20 cellular contexts compared by ENCODE assay signal in the genomic region with DNA sequence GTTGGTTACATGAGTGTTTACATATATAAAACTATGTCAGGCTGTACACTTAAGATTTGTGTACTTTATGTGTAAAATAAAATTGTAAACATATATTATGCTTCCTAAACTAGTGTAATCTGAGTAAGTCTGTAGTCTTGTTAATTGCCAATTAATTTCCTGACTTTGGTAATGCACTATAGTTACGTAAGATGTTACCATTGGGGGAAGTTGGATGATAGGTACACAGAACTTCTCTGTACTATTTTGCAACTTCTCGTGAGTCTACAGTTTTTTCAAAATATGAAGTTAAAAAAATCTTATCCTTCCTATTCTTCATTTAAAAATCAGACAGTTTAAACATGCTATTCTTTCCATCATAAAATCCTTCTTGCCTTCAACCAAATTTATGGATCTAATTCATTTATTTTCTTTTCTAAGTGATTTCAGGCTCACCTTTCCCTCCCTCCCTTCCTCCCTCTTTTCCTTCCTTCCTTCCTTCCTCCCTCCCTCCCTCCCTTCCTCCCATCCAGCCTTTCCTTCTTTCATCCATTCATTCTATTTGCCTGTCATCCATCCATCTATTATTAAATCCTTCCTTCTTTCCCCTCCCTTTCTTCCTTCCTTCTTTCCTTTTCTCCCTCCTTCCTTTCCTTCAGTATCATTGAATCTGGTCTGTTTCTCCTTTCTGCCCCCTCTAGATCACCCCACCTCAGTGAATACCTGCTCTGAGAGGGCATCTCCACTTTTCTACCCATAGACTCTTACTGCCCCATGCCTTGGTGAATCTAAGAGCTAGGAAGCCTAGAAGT. TPM values are rescaled to one million over a fixed set of nuclear protein-coding genes. Genes with fewer than 3 reads are reported as not detected.
DNase-seq lines count a peak whose midpoint lies in the region; ATAC-seq and TF ChIP-seq lines count a peak whose summit lies in the region.
"Had no signal": no experiment of that assay in that cellular context is flagged by ENCODE, and none has a peak within 500 bp of the region (broad histone marks: within the 10 kb centered on the region; RNA-seq: fewer than 3 reads in every experiment).

No MANE protein-coding gene starts in this region.

- CTCF ChIA-PET in HEK293 (lab: Yijun Ruan, JAX), result interaction anchor here (0.6 to 0.7 kb wide), 2 partner anchors 9 to 222 kb away, joined by 3 to 4 read pairs; no protein-coding TSS in a partner anchor

- no peak overlapping the region for H3K4me3 Mint-ChIP-seq in activated T-helper 17 cell treated with anti-CD3 and anti-CD28 coated beads, Interleukin-2, amount 50 U/mL, for 72 hours
- H3K4me3 Mint-ChIP-seq: CD4-positive, alpha-beta memory T cell; T-helper 17 cell had no signal

- ATAC-seq in activated T-helper 17 cell treated with anti-CD3 and anti-CD28 coated beads, Interleukin-2, amount 50 U/mL, for 72 hours (replicated peaks), result no peak
- no peak for ATAC-seq in psoas muscle
- no peak for ATAC-seq in stimulated activated naive CD8-positive, alpha-beta T cell treated with anti-CD3 and anti-CD28 coated beads, Interleukin-15, Interleukin-2, amounts not matched to agents 100 U/mL and 50 U/mL, for 24 hours
- ATAC-seq: Panc1, T-helper 17 cell had no signal

- H3K4me3 ChIP-seq in HEK293 (ENCODE audit: low read depth, low read length) (no peak overlapping the region), psoas muscle (no peak overlapping the region), SJCRH30 (no peak overlapping the region)
- H3K4me3 ChIP-seq: HAP-1 had no signal

- 82 to 86% (median 84%) methylated on average over 2 of the region's 2 CpGs for WGBS in psoas muscle, 3 donors

- H3K9me3 ChIP-seq in HEK293 (ENCODE audit: control insufficient read depth, insufficient read depth, low read depth, low read length) (no peaks in the 10 kb centered on the region), psoas muscle (no peaks in the 10 kb centered on the region), SJCRH30 (replicated peaks) (no peaks in the 10 kb centered on the region)
- H3K9me3 ChIP-seq: HAP-1, SK-N-SH had no signal

- no peaks in the 10 kb centered on the region for H3K9me3 Mint-ChIP-seq in activated T-helper 17 cell treated with anti-CD3 and anti-CD28 coated beads, Interleukin-2, amount 50 U/mL, for 72 hours
- H3K9me3 Mint-ChIP-seq: CD4-positive, alpha-beta memory T cell had no signal

- no peaks in the 10 kb centered on the region for H3K27me3 Mint-ChIP-seq in activated T-helper 17 cell treated with anti-CD3 and anti-CD28 coated beads, Interleukin-2, amount 50 U/mL, for 72 hours

- H3K4me1 ChIP-seq in HEK293 (ENCODE audit: control insufficient read depth, insufficient read depth, low read length) (no peaks in the 10 kb centered on the region), psoas muscle (peaks cover 16% of the 10 kb centered on the region), SJCRH30 (no peaks in the 10 kb centered on the region)
- H3K4me1 ChIP-seq: HAP-1 had no signal

- intact Hi-C loops in psoas muscle (cut with DNase I), result loop anchor here in 1 of 2 donors (5.0 kb wide), 1 partner anchor 147 kb away; no protein-coding TSS in a partner anchor

- H3K27me3 ChIP-seq in psoas muscle (ENCODE audit: insufficient read depth in 3 of 3, low read length in 2 of 3) (no peaks in the 10 kb centered on the region), SJCRH30 (no peaks in the 10 kb centered on the region)

- peak; percentile 26 to 92 for DNase-seq in NOMO-1 (lab: John Stamatoyannopoulos, UW; ENCODE audit: unreplicated experiment in 2 of 2)
- DNase-seq in psoas muscle, result no peak
- no peak for DNase-seq in NCI-H1417 treated with DMSO at 0.1 percent for 48 hours (lab: John Stamatoyannopoulos, UW)
- DNase-seq in SJCRH30, result no peak
- no peak for DNase-seq in stimulated activated naive CD8-positive, alpha-beta T cell treated with anti-CD3 and anti-CD28 coated beads, Interleukin-15, Interleukin-2, amounts not matched to agents 100 U/mL and 50 U/mL, for 24 hours
- DNase-seq: ACHN; Calu3; CD4-positive, alpha-beta memory T cell; DMS79; KG1; NCI-H187 treated with DMSO at 0.1 percent for 48 hours; NCI-H446; NCI-H69; NK-92 treated with Interleukin-12 subunit alpha and Interleukin-12 subunit beta, amount 100 ng/mL, for 24 hours; SK-N-SH; T-helper 17 cell had no signal

- peak overlapping the region; percentile 12 for H3K27ac Mint-ChIP-seq in activated T-helper 17 cell treated with anti-CD3 and anti-CD28 coated beads, Interleukin-2, amount 50 U/mL, for 72 hours
- H3K27ac Mint-ChIP-seq: T-helper 17 cell had no signal

- H3K27ac ChIP-seq in HEK293 (ENCODE audit: extremely low read depth, low read depth, low read length) (no peak overlapping the region), psoas muscle (peak overlapping the region; percentile 63), SJCRH30 (no peak overlapping the region)

- TF ChIP-seq CTCF in HEK293 (tag by site-specific recombination; IDR thresholded peaks at IDR 0.05) (no peak), psoas muscle (IDR thresholded peaks at IDR 0.05) (no peak)

- H3K36me3 Mint-ChIP-seq in activated T-helper 17 cell treated with anti-CD3 and anti-CD28 coated beads, Interleukin-2, amount 50 U/mL, for 72 hours (ENCODE audit: low read depth), result no peaks in the 10 kb centered on the region
- H3K36me3 Mint-ChIP-seq: CD4-positive, alpha-beta memory T cell had no signal

- H3K36me3 ChIP-seq in HEK293 (ENCODE audit: control insufficient read depth in 2 of 2, insufficient read depth in 1 of 2, low read length in 2 of 2), result no peaks in the 10 kb centered on the region
- H3K36me3 ChIP-seq in psoas muscle (ENCODE audit: insufficient read depth in 1 of 2, low read depth in 1 of 2), result no peaks in the 10 kb centered on the region
- no peaks in the 10 kb centered on the region for H3K36me3 ChIP-seq in SJCRH30
- H3K36me3 ChIP-seq: HAP-1 had no signal

- POLR2A ChIA-PET in HEK293 (lab: Yijun Ruan, JAX), result no interaction called here

- H3K4me1 Mint-ChIP-seq in activated T-helper 17 cell treated with anti-CD3 and anti-CD28 coated beads, Interleukin-2, amount 50 U/mL, for 72 hours, result no peaks in the 10 kb centered on the region
- H3K4me1 Mint-ChIP-seq: CD4-positive, alpha-beta memory T cell had no signal

TF ChIP-seq in HEK293, 187 proteins besides CTCF, POLR2A, EP300 and RAD21:
- TF ChIP-seq ZNF146 (tag by site-specific recombination; IDR thresholded peaks at IDR 0.05) (no peak), ZNF26 (tag by site-specific recombination; IDR thresholded peaks at IDR 0.05) (no peak), ZNF843 (tag by site-specific recombination; IDR thresholded peaks at IDR 0.05) (no peak), ZNF37A (tag by site-specific recombination; IDR thresholded peaks at IDR 0.05) (no peak), PRDM1 (tag by site-specific recombination; IDR thresholded peaks at IDR 0.05) (peak; percentile 62; the same call in 1 of the 2 replicates), ZFP41 (tag by site-specific recombination; IDR thresholded peaks at IDR 0.05; ENCODE audit: borderline replicate concordance) (no peak), ZNF366 (tag by site-specific recombination; conservative IDR thresholded peaks at IDR 0.05) (peak; percentile 86), RBAK (tag by site-specific recombination; IDR thresholded peaks at IDR 0.05) (no peak), ZNF677 (tag by site-specific recombination; IDR thresholded peaks at IDR 0.05) (no peak), ZBTB21 (tag by site-specific recombination; IDR thresholded peaks at IDR 0.05) (no peak), ZSCAN23 (tag by site-specific recombination; IDR thresholded peaks at IDR 0.05) (no peak), ZNF169 (tag by site-specific recombination; IDR thresholded peaks at IDR 0.05) (no peak), ZFP37 (tag by site-specific recombination; IDR thresholded peaks at IDR 0.05) (no peak), ZNF157 (tag by site-specific recombination; IDR thresholded peaks at IDR 0.05) (no peak)
- TF ChIP-seq, protein P1, sequence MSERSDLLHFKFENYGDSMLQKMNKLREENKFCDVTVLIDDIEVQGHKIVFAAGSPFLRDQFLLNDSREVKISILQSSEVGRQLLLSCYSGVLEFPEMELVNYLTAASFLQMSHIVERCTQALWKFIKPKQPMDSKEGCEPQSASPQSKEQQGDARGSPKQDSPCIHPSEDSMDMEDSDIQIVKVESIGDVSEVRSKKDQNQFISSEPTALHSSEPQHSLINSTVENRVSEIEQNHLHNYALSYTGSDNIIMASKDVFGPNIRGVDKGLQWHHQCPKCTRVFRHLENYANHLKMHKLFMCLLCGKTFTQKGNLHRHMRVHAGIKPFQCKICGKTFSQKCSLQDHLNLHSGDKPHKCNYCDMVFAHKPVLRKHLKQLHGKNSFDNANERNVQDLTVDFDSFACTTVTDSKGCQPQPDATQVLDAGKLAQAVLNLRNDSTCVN (tag by site-specific recombination; optimal IDR thresholded peaks at IDR 0.05), result no peak

RNA-seq across cellular contexts. Expression of gene ASCC2, which starts 22.1 kb away (rescaled TPM):
- 10 to 100 TPM; 62.0 to 79.4 TPM for total RNA-seq in activated T-helper 17 cell treated with anti-CD3 and anti-CD28 coated beads, Interleukin-2, amount 50 U/mL, for 72 hours
- total RNA-seq in psoas muscle, result 10 to 100 TPM; 47.1 to 58.6 (median 54.6) TPM
- polyA plus RNA-seq in psoas muscle, result 10 to 100 TPM; 45.7 to 46.7 (median 45.7) TPM
- 19.5 and 22.1 TPM in 2 replicates for total RNA-seq in SJCRH30 (2014; rRNA removed; shearing (Covaris generic))

RNA-seq across cellular contexts. Expression of gene MTMR3, which starts 22.8 kb away (rescaled TPM):
- total RNA-seq in activated T-helper 17 cell treated with anti-CD3 and anti-CD28 coated beads, Interleukin-2, amount 50 U/mL, for 72 hours, result 10 to 100 TPM; 24.7 to 34.7 TPM
- 10 to 100 TPM; 31.8 to 37.9 (median 33.8) TPM for total RNA-seq in psoas muscle
- polyA plus RNA-seq in psoas muscle, result 10 to 100 TPM in 2 of 3 donors, 1 to 10 TPM in 1; 7.8 to 21.3 (median 11.6) TPM
- total RNA-seq in SJCRH30 (2014; rRNA removed; shearing (Covaris generic)), result 16.3 and 19.5 TPM in 2 replicates

Comparison
In these comparisons a context has a peak if more than half of its experiments do, and no peak if none do; other contexts are left out.
1. DNase-seq: peak in NOMO-1 (2 of 2); none in psoas muscle (0 of 2), NCI-H1417 treated with DMSO at 0.1 percent for 48 hours (single experiment), SJCRH30 (0 of 2) and stimulated activated naive CD8-positive, alpha-beta T cell treated with anti-CD3 and anti-CD28 coated beads, Interleukin-15, Interleukin-2, amounts not matched to agents 100 U/mL and 50 U/mL, for 24 hours (single experiment).